Comparison of ENCODE assay signal across 8 cellular contexts in the genomic region with DNA sequence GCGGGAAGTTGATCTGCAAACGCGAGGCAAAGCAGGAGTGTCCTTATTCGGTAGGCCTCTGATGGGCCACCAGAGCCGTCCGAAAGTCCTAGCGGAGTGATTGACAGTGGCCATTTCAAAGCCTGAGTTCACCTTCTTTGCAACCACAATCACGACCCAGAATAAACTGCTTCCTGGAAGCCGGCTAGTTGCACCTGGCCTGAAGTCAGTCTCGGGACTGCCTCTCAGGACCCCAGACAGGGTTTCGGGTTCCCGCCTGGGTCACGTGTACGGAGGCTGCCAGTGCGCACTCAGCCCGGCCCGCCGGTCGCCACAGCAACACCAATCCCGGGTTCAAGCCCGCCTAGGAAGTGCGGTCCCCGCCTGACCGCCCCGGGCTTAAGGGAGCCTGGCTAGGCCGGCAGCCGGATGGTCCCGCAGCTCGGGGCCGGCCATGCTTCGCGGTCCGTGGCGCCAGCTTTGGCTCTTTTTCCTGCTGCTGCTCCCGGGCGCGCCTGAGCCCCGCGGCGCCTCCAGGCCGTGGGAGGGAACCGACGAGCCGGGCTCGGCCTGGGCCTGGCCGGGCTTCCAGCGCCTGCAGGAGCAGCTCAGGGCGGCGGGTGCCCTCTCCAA. TPM values are rescaled to one million over a fixed set of nuclear protein-coding genes. Genes with fewer than 3 reads are reported as not detected.
DNase-seq lines count a peak whose midpoint lies in the region; ATAC-seq and TF ChIP-seq lines count a peak whose summit lies in the region.

A gene with protein sequence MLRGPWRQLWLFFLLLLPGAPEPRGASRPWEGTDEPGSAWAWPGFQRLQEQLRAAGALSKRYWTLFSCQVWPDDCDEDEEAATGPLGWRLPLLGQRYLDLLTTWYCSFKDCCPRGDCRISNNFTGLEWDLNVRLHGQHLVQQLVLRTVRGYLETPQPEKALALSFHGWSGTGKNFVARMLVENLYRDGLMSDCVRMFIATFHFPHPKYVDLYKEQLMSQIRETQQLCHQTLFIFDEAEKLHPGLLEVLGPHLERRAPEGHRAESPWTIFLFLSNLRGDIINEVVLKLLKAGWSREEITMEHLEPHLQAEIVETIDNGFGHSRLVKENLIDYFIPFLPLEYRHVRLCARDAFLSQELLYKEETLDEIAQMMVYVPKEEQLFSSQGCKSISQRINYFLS (plus strand): TSS at position 375 of the 612 bp plus-strand sequence. CDS start 59 bp downstream, at position 434.

- H3K9me3 ChIP-seq in spleen, result no peaks in the 10 kb centered on the region

- peak within 1 kb of the TSS; percentile 95 for H3K27ac Mint-ChIP-seq in WTC11

- TF ChIP-seq CTCF in WTC11 (IDR thresholded peaks at IDR 0.05) (no peak), spleen (IDR thresholded peaks at IDR 0.05 in 8 of 11, conservative IDR thresholded peaks at IDR 0.05 in 3 of 11) (no peak)

- peaks cover 0 to 24% (median 13%) of the 10 kb centered on the region in 6 donors for H3K36me3 ChIP-seq in spleen

- CTCF ChIA-PET in WTC11 (lab: Charles Lee), result interaction anchor here (0.6 to 1.8 kb wide), 9 partner anchors 19 to 728 kb away, joined by 3 to 7 read pairs (median 4); partner anchors contain the start of gene SOAT1

- H3K27ac ChIP-seq in caudate nucleus (ENCODE audit: low read depth, low read length) (peak within 1 kb of the TSS; percentile 36), spleen (peak within 1 kb of the TSS; percentile 82 to 94 (median 91))

- DNase-seq in ACHN (peak; percentile 89), NCI-H2196 (lab: John Stamatoyannopoulos, UW; ENCODE audit: unreplicated experiment) (peak; percentile 90), WTC11 (ENCODE audit: low spot score) (peak; percentile 93), caudate nucleus (lab: John Stamatoyannopoulos, UW) (peak; percentile 49 to 94 (median 87)), iris pigment epithelial cell (ENCODE audit: low read depth) (peak; percentile 90), spleen (peak; percentile 98)

- H3K36me3 Mint-ChIP-seq in WTC11, result peaks cover 7% of the 10 kb centered on the region; the same call in 1 of the 2 replicates

- no peaks in the 10 kb centered on the region for H3K27me3 ChIP-seq in spleen (replicated peaks in 1 of 7)

- peak in 2 of 3 donors; percentile 51 to 73 for TF ChIP-seq POLR2A in spleen (IDR thresholded peaks at IDR 0.05)

- H3K4me3 Mint-ChIP-seq in WTC11, result peak within 1 kb of the TSS; percentile 89

- peaks cover 14 to 61% (median 32%) of the 10 kb centered on the region in 6 donors for H3K4me1 ChIP-seq in spleen

- peak within 1 kb of the TSS; percentile 83 to 97 (median 88) for H3K4me3 ChIP-seq in spleen

- ATAC-seq in GM18868 (IDR thresholded peaks at IDR 0.05; ENCODE audit: unreplicated experiment) (peak; percentile 90), HG03103 (IDR thresholded peaks at IDR 0.05; ENCODE audit: low read depth, unreplicated experiment) (peak; percentile 85), WTC11 (peak; percentile 91)

- peaks cover 22% of the 10 kb centered on the region for H3K4me1 Mint-ChIP-seq in WTC11

- H3K9me3 Mint-ChIP-seq in WTC11, result no peaks in the 10 kb centered on the region

- intact Hi-C loops in spleen (cut with DNase I; ENCODE audit: low total_unique reads), result loop anchor here (2.0 kb wide), 1 partner anchor 285 kb away; no protein-coding TSS in a partner anchor

- 0 to 1% (median 1%) methylated on average over 13 to 49 of the region's 49 CpGs for WGBS in spleen, 5 donors

- H3K27me3 Mint-ChIP-seq in WTC11 (ENCODE audit: low read depth), result no peaks in the 10 kb centered on the region

- POLR2A ChIA-PET in WTC11 (lab: Charles Lee), result interaction anchor here (1.0 kb wide), 1 partner anchor 211 kb away, joined by 4 read pairs; the partner anchor contains the start of gene SOAT1

- in situ Hi-C loops in ACHN (cut with HindIII; ENCODE audit: low pct_ligation_motif_present, low pct_unique_long_range_greater_than_20kb, low sequenced_read_pairs), result no loop called here

TF ChIP-seq in WTC11, 78 proteins besides CTCF, POLR2A, EP300 and RAD21 (continues in another document):
- TF ChIP-seq, protein P1, sequence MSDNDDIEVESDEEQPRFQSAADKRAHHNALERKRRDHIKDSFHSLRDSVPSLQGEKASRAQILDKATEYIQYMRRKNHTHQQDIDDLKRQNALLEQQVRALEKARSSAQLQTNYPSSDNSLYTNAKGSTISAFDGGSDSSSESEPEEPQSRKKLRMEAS (CRISPR knock-in tag; IDR thresholded peaks at IDR 0.05), result peak; percentile 83
- TF ChIP-seq AFF4 (CRISPR knock-in tag; IDR thresholded peaks at IDR 0.05; ENCODE audit: borderline replicate concordance), result no peak
- no peak for TF ChIP-seq ZNF423 (CRISPR knock-in tag; IDR thresholded peaks at IDR 0.05)
- TF ChIP-seq ZNF317 (CRISPR knock-in tag; IDR thresholded peaks at IDR 0.05; ENCODE audit: borderline replicate concordance, low read depth), result 0 out of 2 replicates have a peak, but pooled peaks have one; percentile 23
- no peak for TF ChIP-seq EMX1 (CRISPR knock-in tag; IDR thresholded peaks at IDR 0.05)
- no peak for TF ChIP-seq ZNF671 (CRISPR knock-in tag; IDR thresholded peaks at IDR 0.05)
- TF ChIP-seq, protein P2, sequence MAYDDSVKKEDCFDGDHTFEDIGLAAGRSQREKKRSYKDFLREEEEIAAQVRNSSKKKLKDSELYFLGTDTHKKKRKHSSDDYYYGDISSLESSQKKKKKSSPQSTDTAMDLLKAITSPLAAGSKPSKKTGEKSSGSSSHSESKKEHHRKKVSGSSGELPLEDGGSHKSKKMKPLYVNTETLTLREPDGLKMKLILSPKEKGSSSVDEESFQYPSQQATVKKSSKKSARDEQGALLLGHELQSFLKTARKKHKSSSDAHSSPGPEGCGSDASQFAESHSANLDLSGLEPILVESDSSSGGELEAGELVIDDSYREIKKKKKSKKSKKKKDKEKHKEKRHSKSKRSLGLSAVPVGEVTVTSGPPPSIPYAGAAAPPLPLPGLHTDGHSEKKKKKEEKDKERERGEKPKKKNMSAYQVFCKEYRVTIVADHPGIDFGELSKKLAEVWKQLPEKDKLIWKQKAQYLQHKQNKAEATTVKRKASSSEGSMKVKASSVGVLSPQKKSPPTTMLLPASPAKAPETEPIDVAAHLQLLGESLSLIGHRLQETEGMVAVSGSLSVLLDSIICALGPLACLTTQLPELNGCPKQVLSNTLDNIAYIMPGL (CRISPR knock-in tag; IDR thresholded peaks at IDR 0.05), result peak; percentile 91
- TF ChIP-seq NR2C2 (CRISPR knock-in tag; IDR thresholded peaks at IDR 0.05), result no peak
- TF ChIP-seq ZNF512 (CRISPR knock-in tag; IDR thresholded peaks at IDR 0.05; ENCODE audit: borderline replicate concordance), result no peak
- 0 out of 2 replicates have a peak, but pooled peaks have one; percentile 40 for TF ChIP-seq TP53 (CRISPR knock-in tag; IDR thresholded peaks at IDR 0.05)
- TF ChIP-seq ZNF138 (CRISPR knock-in tag; conservative IDR thresholded peaks at IDR 0.05), result no peak
- no peak for TF ChIP-seq CBFB (CRISPR knock-in tag; IDR thresholded peaks at IDR 0.05; ENCODE audit: low read depth)
- TF ChIP-seq MLX (CRISPR knock-in tag; IDR thresholded peaks at IDR 0.05), result no peak
- TF ChIP-seq TEAD1 (CRISPR knock-in tag; IDR thresholded peaks at IDR 0.05), result no peak; the same call in 1 of the 2 replicates
- TF ChIP-seq SMAD3 (CRISPR knock-in tag; IDR thresholded peaks at IDR 0.05; ENCODE audit: borderline replicate concordance), result no peak
- TF ChIP-seq NFE2L1 (CRISPR knock-in tag; IDR thresholded peaks at IDR 0.05), result peak; percentile 74; the same call in 1 of the 2 replicates

RNA-seq across cellular contexts. Expression of the gene that starts here (rescaled TPM):
- total RNA-seq in WTC11 (2021) (17.2 to 20.5 TPM (median 18.0 TPM) in 3 replicates), spleen (10 to 100 TPM; 38.5 to 51.7 (median 42.1) TPM)
- polyA plus RNA-seq in spleen, result 10 to 100 TPM; 27.9 to 42.2 (median 41.0) TPM

Comparison
In these comparisons a context has a peak if more than half of its experiments do, and no peak if none do; other contexts are left out.
1. Peak in every context shown above with its lines: DNase-seq, ATAC-seq, H3K4me3 ChIP-seq and H3K27ac ChIP-seq.